ENCODE assay signal across 17 cellular contexts in the genomic region with DNA sequence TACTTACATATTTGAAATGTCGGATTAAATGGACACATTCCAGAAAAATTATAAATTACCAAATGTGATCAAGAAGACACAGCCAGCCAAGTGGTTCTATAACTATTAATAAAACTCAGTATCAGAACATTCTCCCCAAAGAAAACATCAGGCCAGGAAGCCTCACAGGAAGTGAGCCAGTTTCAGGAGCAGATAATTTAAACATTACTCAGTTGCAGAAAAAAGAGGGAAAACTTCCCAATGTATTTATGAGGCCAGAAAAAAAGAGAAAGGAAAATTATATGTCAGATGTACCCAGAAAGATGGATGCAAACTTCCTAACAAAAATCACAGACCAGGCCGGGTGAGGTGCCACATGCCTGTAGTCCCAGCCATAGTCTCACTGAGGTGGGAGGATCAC. TPM values are rescaled to one million over a fixed set of nuclear protein-coding genes. Genes with fewer than 3 reads are reported as not detected.
A peak's percentile ranks its signal among the peaks of the same experiment; 100 is the strongest.
DNase-seq lines count a peak whose midpoint lies in the region; ATAC-seq and TF ChIP-seq lines count a peak whose summit lies in the region.
"Had no signal": no experiment of that assay in that cellular context is flagged by ENCODE, and none has a peak within 500 bp of the region (broad histone marks: within the 10 kb centered on the region; RNA-seq: fewer than 3 reads in every experiment).

No MANE protein-coding gene starts in this region.

- H3K9me3 Mint-ChIP-seq in osteocyte (ENCODE audit: unreplicated experiment): peaks cover 9% of the 10 kb centered on the region
- H3K9me3 Mint-ChIP-seq in activated T-helper 2 cell treated with anti-CD3 and anti-CD28 coated beads, Interferon-gamma antibody, Interleukin-2, Interleukin-4, amounts not matched to agents 10 μg/mL and 5 μg/mL and 100 μg/mL, durations not matched to agents 14 hours and 24 hours and 36 hours: peaks cover 13% of the 10 kb centered on the region

- intact Hi-C loops in activated T-helper 2 cell treated with anti-CD3 and anti-CD28 coated beads, Interferon-gamma antibody, Interleukin-2, Interleukin-4, amounts not matched to agents 10 μg/mL and 5 μg/mL and 100 μg/mL, durations not matched to agents 14 hours and 24 hours and 36 hours (cut with micrococcal nuclease): no loop called here

- no peak overlapping the region for H3K4me3 Mint-ChIP-seq in osteocyte (ENCODE audit: unreplicated experiment)
- no peak overlapping the region for H3K4me3 Mint-ChIP-seq in activated T-helper 2 cell treated with anti-CD3 and anti-CD28 coated beads, Interferon-gamma antibody, Interleukin-2, Interleukin-4, amounts not matched to agents 10 μg/mL and 5 μg/mL and 100 μg/mL, durations not matched to agents 14 hours and 24 hours and 36 hours (ENCODE audit: low read depth)
- H3K4me3 Mint-ChIP-seq: CD8-positive, alpha-beta T cell had no signal

- TF ChIP-seq CTCF in fibroblast of the aortic adventitia (IDR thresholded peaks at IDR 0.05; ENCODE audit: insufficient read depth, low read length) (no peak), osteocyte (IDR thresholded peaks at IDR 0.05) (no peak)

- no peak overlapping the region for H3K27ac ChIP-seq in SK-N-MC
- H3K27ac ChIP-seq: GM23248, HL-60 had no signal

- DNase-seq in EL: peak; percentile 32
- DNase-seq in SK-N-MC (ENCODE audit: low read depth, low spot score): no peak
- peak; percentile 26 for DNase-seq in fibroblast of the aortic adventitia (ENCODE audit: low read depth)
- no peak for DNase-seq in osteocyte (ENCODE audit: extremely low spot score, unreplicated experiment)
- DNase-seq in AG08396 (ENCODE audit: low spot score): no peak
- no peak for DNase-seq in activated T-helper 2 cell treated with anti-CD3 and anti-CD28 coated beads, Interferon-gamma antibody, Interleukin-2, Interleukin-4, amounts not matched to agents 10 μg/mL and 5 μg/mL and 100 μg/mL, durations not matched to agents 14 hours and 24 hours and 36 hours (ENCODE audit: low spot score)
- DNase-seq: BE2C; CD8-positive, alpha-beta T cell; GM23248; HCEC 1CT; NCI-H1436 treated with DMSO at 0.1 percent for 48 hours; NCI-H2081 treated with DMSO at 0.1 percent for 48 hours; NCI-H524 treated with DMSO at 0.1 percent for 48 hours had no signal

- no peaks in the 10 kb centered on the region; the same call in 1 of the 2 replicates for H3K9me3 ChIP-seq in SK-N-MC (ENCODE audit: low read depth, low read length)

- peaks cover 18% of the 10 kb centered on the region for H3K36me3 Mint-ChIP-seq in osteocyte (ENCODE audit: unreplicated experiment)
- H3K36me3 Mint-ChIP-seq in activated T-helper 2 cell treated with anti-CD3 and anti-CD28 coated beads, Interferon-gamma antibody, Interleukin-2, Interleukin-4, amounts not matched to agents 10 μg/mL and 5 μg/mL and 100 μg/mL, durations not matched to agents 14 hours and 24 hours and 36 hours (ENCODE audit: low read depth): no peaks in the 10 kb centered on the region

- no peaks in the 10 kb centered on the region for H3K27me3 Mint-ChIP-seq in osteocyte (ENCODE audit: unreplicated experiment)
- H3K27me3 Mint-ChIP-seq in activated T-helper 2 cell treated with anti-CD3 and anti-CD28 coated beads, Interferon-gamma antibody, Interleukin-2, Interleukin-4, amounts not matched to agents 10 μg/mL and 5 μg/mL and 100 μg/mL, durations not matched to agents 14 hours and 24 hours and 36 hours (ENCODE audit: low read depth): no peaks in the 10 kb centered on the region

- no peak overlapping the region for H3K9ac ChIP-seq in SK-N-MC (ENCODE audit: insufficient read length)
- H3K9ac ChIP-seq: GM23248 had no signal

- H3K36me3 ChIP-seq in SK-N-MC (ENCODE audit: insufficient read depth, low read length): no peaks in the 10 kb centered on the region
- H3K36me3 ChIP-seq: BE2C had no signal

- no peak for ATAC-seq in GM18873 (IDR thresholded peaks at IDR 0.05; ENCODE audit: low FRiP score, unreplicated experiment)
- ATAC-seq: CD8-positive, alpha-beta T cell; K562; Panc1 had no signal

- H3K4me1 Mint-ChIP-seq in osteocyte (ENCODE audit: unreplicated experiment): peaks cover 16% of the 10 kb centered on the region
- peaks cover 1% of the 10 kb centered on the region for H3K4me1 Mint-ChIP-seq in activated T-helper 2 cell treated with anti-CD3 and anti-CD28 coated beads, Interferon-gamma antibody, Interleukin-2, Interleukin-4, amounts not matched to agents 10 μg/mL and 5 μg/mL and 100 μg/mL, durations not matched to agents 14 hours and 24 hours and 36 hours (ENCODE audit: low read depth)

- peak overlapping the region; percentile 59 for H3K27ac Mint-ChIP-seq in osteocyte (ENCODE audit: unreplicated experiment)
- H3K27ac Mint-ChIP-seq in activated T-helper 2 cell treated with anti-CD3 and anti-CD28 coated beads, Interferon-gamma antibody, Interleukin-2, Interleukin-4, amounts not matched to agents 10 μg/mL and 5 μg/mL and 100 μg/mL, durations not matched to agents 14 hours and 24 hours and 36 hours: no peak overlapping the region
- H3K27ac Mint-ChIP-seq: CD8-positive, alpha-beta T cell had no signal

- H3K4me3 ChIP-seq in SK-N-MC (peak overlapping the region; percentile 13; the same call in 1 of the 2 replicates), fibroblast of the aortic adventitia (ENCODE audit: low read depth, low read length) (no peak overlapping the region)
- H3K4me3 ChIP-seq: GM23248, K562 had no signal

RNA-seq across cellular contexts. Expression of gene NRARP, which starts 37.0 kb away (rescaled TPM):
- total RNA-seq in fibroblast of the aortic adventitia (ENCODE audit: low replicate concordance): 0.09 TPM in 1 of 2 replicates, not detected in the other
- total RNA-seq in osteocyte: 1.8 and 2.1 TPM in 2 replicates
- 9.3 and 11.2 TPM in 2 replicates for total RNA-seq in activated T-helper 2 cell treated with anti-CD3 and anti-CD28 coated beads, Interferon-gamma antibody, Interleukin-2, Interleukin-4, amounts not matched to agents 10 μg/mL and 5 μg/mL and 100 μg/mL, durations not matched to agents 14 hours and 24 hours and 36 hours

Comparison
In these comparisons a context has a peak if more than half of its experiments do, and no peak if none do; other contexts are left out.
1. DNase-seq: peak in EL (single experiment) and fibroblast of the aortic adventitia (single experiment); none in SK-N-MC (single experiment), osteocyte (single experiment), AG08396 (single experiment) and activated T-helper 2 cell treated with anti-CD3 and anti-CD28 coated beads, Interferon-gamma antibody, Interleukin-2, Interleukin-4, amounts not matched to agents 10 μg/mL and 5 μg/mL and 100 μg/mL, durations not matched to agents 14 hours and 24 hours and 36 hours (single experiment).